Comparison of ENCODE assay signal across 10 cellular contexts in the genomic region with DNA sequence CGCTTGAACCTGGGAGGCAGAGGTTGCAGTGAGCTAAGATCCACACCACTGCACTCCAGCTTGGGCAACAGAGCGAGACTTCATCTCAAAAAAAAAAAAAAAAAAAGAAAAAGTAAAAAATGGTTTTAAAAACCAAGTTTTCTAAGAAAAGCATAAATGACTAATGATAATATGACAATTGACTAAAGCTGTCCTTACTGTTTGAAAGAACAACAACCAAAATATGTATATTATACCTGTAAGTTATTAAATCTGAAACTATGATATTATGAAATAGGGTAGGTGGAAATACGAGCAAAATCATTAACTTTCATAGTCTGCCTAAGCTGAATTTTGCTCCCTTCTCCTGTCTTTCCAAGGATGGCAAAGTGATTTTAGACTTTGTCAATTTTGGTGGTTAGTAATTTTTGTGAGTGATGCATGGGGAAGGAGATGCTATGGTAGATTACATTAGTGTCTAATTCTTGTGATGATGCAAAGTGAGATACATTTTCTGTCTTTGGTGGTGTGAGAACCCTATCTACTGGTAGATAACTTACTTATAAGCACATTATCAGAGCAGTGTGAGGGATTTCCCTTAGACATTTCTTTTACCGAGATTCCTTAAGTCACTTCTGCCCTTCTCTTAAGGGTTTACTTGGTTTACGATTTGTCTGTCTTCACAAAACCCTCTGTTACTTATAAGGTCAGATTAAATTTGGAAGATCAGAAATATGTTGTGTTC. TPM values are rescaled to one million over a fixed set of nuclear protein-coding genes. Genes with fewer than 3 reads are reported as not detected.
DNase-seq lines count a peak whose midpoint lies in the region; ATAC-seq, FAIRE-seq and TF ChIP-seq lines count a peak whose summit lies in the region.
"Had no signal": no experiment of that assay in that cellular context is flagged by ENCODE, and none has a peak within 500 bp of the region (broad histone marks: within the 10 kb centered on the region; RNA-seq: fewer than 3 reads in every experiment).

No MANE protein-coding gene starts in this region.

- H3K4me1 Mint-ChIP-seq in chondrocyte (ENCODE audit: low read depth) = peaks cover 40% of the 10 kb centered on the region

- TF ChIP-seq POLR2A in GM12892 (IDR thresholded peaks at IDR 0.05; ENCODE audit: low read depth, low read length) (no peak), prostate gland (IDR thresholded peaks at IDR 0.05) (no peak)

- peaks cover 45% of the 10 kb centered on the region for H3K36me3 Mint-ChIP-seq in chondrocyte (ENCODE audit: low read depth)

- H3K9me3 Mint-ChIP-seq in chondrocyte (ENCODE audit: low read depth) = no peaks in the 10 kb centered on the region

- H3K27me3 Mint-ChIP-seq in chondrocyte (ENCODE audit: low read depth) = no peaks in the 10 kb centered on the region

- in situ Hi-C loops in Panc1 (cut with HindIII; ENCODE audit: low pct_unique_long_range_greater_than_20kb, low sequenced_read_pairs) = no loop called here

- H3K27ac ChIP-seq in Panc1 (ENCODE audit: low read length) = peak overlapping the region; percentile 58
- peak overlapping the region; percentile 100 for H3K27ac ChIP-seq in prostate gland

- CTCF ChIA-PET in Panc1 (lab: Charles Lee) = no interaction called here

- H3K9me3 ChIP-seq in Panc1 (ENCODE audit: control insufficient read depth, insufficient read depth, low read depth, low read length) (no peaks in the 10 kb centered on the region), prostate gland (no peaks in the 10 kb centered on the region)

- H3K4me3 ChIP-seq in Panc1 (ENCODE audit: low read depth in 2 of 2, low read length in 2 of 2) (no peak overlapping the region), prostate gland (no peak overlapping the region)

- POLR2A ChIA-PET in Panc1 (lab: Charles Lee) = interaction anchor here (0.6 to 0.7 kb wide), 2 partner anchors 27 to 59 kb away, joined by 3 to 5 read pairs; no protein-coding TSS in a partner anchor

- H3K27me3 ChIP-seq in Panc1 (ENCODE audit: control insufficient read depth, insufficient read depth, low read length) = no peaks in the 10 kb centered on the region
- H3K27me3 ChIP-seq in prostate gland (replicated peaks; ENCODE audit: insufficient read depth) = no peaks in the 10 kb centered on the region

- TF ChIP-seq CTCF in Panc1 (IDR thresholded peaks at IDR 0.05) (no peak), chondrocyte (IDR thresholded peaks at IDR 0.05) (no peak), prostate gland (IDR thresholded peaks at IDR 0.05) (no peak)

- intact Hi-C loops in Panc1 (cut with micrococcal nuclease; ENCODE audit: unreplicated experiment) = no loop called here
- intact Hi-C loops in prostate gland (cut with DNase I) = no loop called here

- 84% methylated on average over 5 of the region's 5 CpGs for WGBS in prostate gland

- no peak for ATAC-seq in Panc1

- FAIRE-seq in GM12892 (lab: Jason Lieb, UNC) = peak; percentile 17
- FAIRE-seq: D721Med had no signal

- peak overlapping the region; percentile 70 for H3K27ac Mint-ChIP-seq in chondrocyte (ENCODE audit: unreplicated experiment)

- H3K4me1 ChIP-seq in Panc1 (ENCODE audit: control insufficient read depth, insufficient read depth, low read length) = peaks cover 34% of the 10 kb centered on the region; the same call in 1 of the 2 replicates
- no peaks in the 10 kb centered on the region for H3K4me1 ChIP-seq in prostate gland (replicated peaks)

- H3K36me3 ChIP-seq in Panc1 (ENCODE audit: control insufficient read depth, insufficient read depth, low read length) (peaks cover 79% of the 10 kb centered on the region), prostate gland (no peaks in the 10 kb centered on the region)

- no peak overlapping the region for H3K4me3 Mint-ChIP-seq in chondrocyte (ENCODE audit: unreplicated experiment)

- no TSS peak for BruUV-seq in Panc1 (replicated peaks; lab: Mats Ljungman, UMichigan)

- no peak for DNase-seq in GM12892 (ENCODE audit: insufficient read length)
- no peak for DNase-seq in Panc1 (ENCODE audit: low read depth, low spot score)
- no peak for DNase-seq in chondrocyte (ENCODE audit: low spot score)
- no peak for DNase-seq in prostate gland (ENCODE audit: low spot score)
- DNase-seq in ecto neural progenitor cell (ENCODE audit: low spot score) = no peak
- no peak for DNase-seq in COLO829 (ENCODE audit: low spot score)
- no peak for DNase-seq in NOMO-1 treated with dmso at 0.1 percent for 144 hours (lab: John Stamatoyannopoulos, UW; ENCODE audit: unreplicated experiment)
- DNase-seq in hypothalamus (lab: John Stamatoyannopoulos, UW) = no peak
- DNase-seq: NCI-H1930 had no signal

RNA-seq across cellular contexts. Expression of a gene that starts 10.6 kb away (rescaled TPM):
- 66.6 TPM for polyA plus RNA-seq in GM12892 (2012; ENCODE audit: missing spikeins)
- total RNA-seq in Panc1 (2021; ENCODE audit: unreplicated experiment) (81.8 TPM), chondrocyte (59.7 to 83.0 TPM (median 61.2 TPM) in 3 replicates), prostate gland (100 to 1,000 TPM in 1 of 2 donors, 10 to 100 TPM in 1; 76.3 to 137 TPM)
- 43.9 TPM for polyA plus RNA-seq in Panc1 (2012; ENCODE audit: insufficient read length)
